In the genomic region with DNA sequence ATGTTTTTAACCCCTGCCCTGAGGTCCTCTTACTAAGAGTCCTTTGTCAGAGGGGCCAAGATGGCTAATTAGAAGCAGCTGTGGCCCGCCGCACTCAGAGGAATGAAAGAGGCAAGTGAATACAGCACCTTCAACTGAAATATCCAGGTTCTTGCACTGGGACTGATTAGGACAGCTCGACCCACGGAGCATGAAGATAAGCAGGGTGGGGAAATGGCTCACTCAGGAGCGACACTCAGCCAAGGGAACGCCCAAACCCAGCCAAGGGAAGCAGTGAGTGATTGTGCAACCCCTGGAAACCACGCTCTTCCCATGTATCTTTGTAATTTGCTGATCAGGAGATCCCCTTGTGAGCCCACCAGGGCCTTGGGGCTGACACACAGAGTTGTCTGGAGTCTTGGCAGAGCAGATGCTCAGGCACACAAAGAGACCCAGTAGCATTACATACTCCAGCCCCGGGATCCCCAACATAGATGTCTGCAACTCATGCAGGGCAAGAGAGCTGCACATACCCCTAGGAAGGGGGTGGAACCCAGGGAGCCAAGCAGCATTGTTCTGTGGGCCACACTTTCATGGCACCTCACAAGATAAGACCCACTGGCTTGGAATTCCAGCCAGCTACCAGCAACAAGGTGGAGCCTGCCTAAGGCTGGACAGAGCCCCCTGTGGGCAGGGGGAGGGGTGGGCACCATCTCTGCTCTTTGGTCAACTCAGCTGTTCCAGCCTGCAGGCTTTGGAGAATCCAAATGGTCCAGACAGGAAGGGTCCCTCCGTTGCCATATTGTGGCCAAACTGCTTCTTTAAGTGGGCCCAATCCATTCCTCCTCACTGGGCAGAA, we compare ENCODE assay signal across 1 cellular context.
TF ChIP-seq lines count a peak whose summit lies in the region.

No MANE protein-coding gene starts in this region.

TF ChIP-seq in K562, 482 proteins besides CTCF, POLR2A, EP300 and RAD21 (continued from another document):
- TF ChIP-seq BRD9 (IDR thresholded peaks at IDR 0.05; ENCODE audit: low read depth, partially characterized antibody) (no peak), PHB2 (IDR thresholded peaks at IDR 0.05; ENCODE audit: low read depth) (0 out of 2 replicates have a peak, but pooled peaks have one; percentile 9), NFE2L1 (tag; IDR thresholded peaks at IDR 0.05; ENCODE audit: borderline replicate concordance, low read depth) (no peak), FOXK1 (CRISPR knock-in tag; IDR thresholded peaks at IDR 0.05; ENCODE audit: borderline replicate concordance) (no peak), BRCA1 (IDR thresholded peaks at IDR 0.05) (no peak), BRCA1 (CRISPR knock-in tag; IDR thresholded peaks at IDR 0.05) (no peak), ZNF134 (CRISPR knock-in tag; conservative IDR thresholded peaks at IDR 0.05) (peak; percentile 41; the same call in 1 of the 2 replicates), TAF1 (IDR thresholded peaks at IDR 0.05; ENCODE audit: control insufficient read depth, extremely low read depth, insufficient read depth, low read length, severe bottlenecking) (no peak), YBX1 (IDR thresholded peaks at IDR 0.05) (no peak), ZNF212 (CRISPR knock-in tag; IDR thresholded peaks at IDR 0.05) (no peak), CEBPG (CRISPR knock-in tag; IDR thresholded peaks at IDR 0.05) (peak; percentile 93), CEBPG (tag; conservative IDR thresholded peaks at IDR 0.05 in 1 of 2, IDR thresholded peaks at IDR 0.05 in 1 of 2) (peak; percentile 91 to 94), KLF1 (tag; IDR thresholded peaks at IDR 0.05) (peak; percentile 80; the same call in 1 of the 2 replicates), DIDO1 (tag; IDR thresholded peaks at IDR 0.05; ENCODE audit: low read depth) (no peak), FOXK2 (conservative IDR thresholded peaks at IDR 0.05 in 1 of 2, IDR thresholded peaks at IDR 0.05 in 1 of 2; ENCODE audit: low read depth in 2 of 2) (no peak), TAL1 (IDR thresholded peaks at IDR 0.05) (peak; percentile 88), HCFC1 (IDR thresholded peaks at IDR 0.05; ENCODE audit: low read depth, low read length) (no peak), ZNF785 (CRISPR knock-in tag; IDR thresholded peaks at IDR 0.05) (no peak), C11orf30 (IDR thresholded peaks at IDR 0.05; ENCODE audit: low read depth) (peak; percentile 13; the same call in 1 of the 2 replicates), TEAD2 (tag; IDR thresholded peaks at IDR 0.05) (no peak), GATAD2B (IDR thresholded peaks at IDR 0.05; ENCODE audit: borderline replicate concordance) (peak; percentile 61), NFIC (IDR thresholded peaks at IDR 0.05) (peak; percentile 68), YY1 (IDR thresholded peaks at IDR 0.05; ENCODE audit: borderline replicate concordance in 1 of 3, control insufficient read depth in 1 of 3, extremely low read depth in 1 of 3, insufficient read depth in 3 of 3, insufficient read length in 1 of 3, insufficient replicate concordance in 2 of 3, low read depth in 1 of 3, low read length in 2 of 3) (peak in 1 of 3 experiments; percentile 44), SMARCC2 (IDR thresholded peaks at IDR 0.05; ENCODE audit: low read depth) (peak; percentile 55; the same call in 1 of the 2 replicates), DPF2 (IDR thresholded peaks at IDR 0.05) (peak; percentile 90), HDAC2 (IDR thresholded peaks at IDR 0.05) (peak; percentile 46; the same call in 1 of the 2 replicates), POLR2AphosphoS5 (IDR thresholded peaks at IDR 0.05; ENCODE audit: control insufficient read depth, insufficient read depth, low read depth, low read length) (peak; percentile 83), CCNT2 (IDR thresholded peaks at IDR 0.05; ENCODE audit: borderline replicate concordance, extremely low read depth, insufficient read length, low read depth, low read length) (peak; percentile 39), ARID1B (IDR thresholded peaks at IDR 0.05) (peak; percentile 92), CBFA2T3 (IDR thresholded peaks at IDR 0.05) (peak; percentile 94)
- TF ChIP-seq, protein P1, sequence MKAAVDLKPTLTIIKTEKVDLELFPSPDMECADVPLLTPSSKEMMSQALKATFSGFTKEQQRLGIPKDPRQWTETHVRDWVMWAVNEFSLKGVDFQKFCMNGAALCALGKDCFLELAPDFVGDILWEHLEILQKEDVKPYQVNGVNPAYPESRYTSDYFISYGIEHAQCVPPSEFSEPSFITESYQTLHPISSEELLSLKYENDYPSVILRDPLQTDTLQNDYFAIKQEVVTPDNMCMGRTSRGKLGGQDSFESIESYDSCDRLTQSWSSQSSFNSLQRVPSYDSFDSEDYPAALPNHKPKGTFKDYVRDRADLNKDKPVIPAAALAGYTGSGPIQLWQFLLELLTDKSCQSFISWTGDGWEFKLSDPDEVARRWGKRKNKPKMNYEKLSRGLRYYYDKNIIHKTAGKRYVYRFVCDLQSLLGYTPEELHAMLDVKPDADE (conservative IDR thresholded peaks at IDR 0.05; ENCODE audit: control insufficient read depth, low read depth, low read length) = no peak
- TF ChIP-seq, protein P2, sequence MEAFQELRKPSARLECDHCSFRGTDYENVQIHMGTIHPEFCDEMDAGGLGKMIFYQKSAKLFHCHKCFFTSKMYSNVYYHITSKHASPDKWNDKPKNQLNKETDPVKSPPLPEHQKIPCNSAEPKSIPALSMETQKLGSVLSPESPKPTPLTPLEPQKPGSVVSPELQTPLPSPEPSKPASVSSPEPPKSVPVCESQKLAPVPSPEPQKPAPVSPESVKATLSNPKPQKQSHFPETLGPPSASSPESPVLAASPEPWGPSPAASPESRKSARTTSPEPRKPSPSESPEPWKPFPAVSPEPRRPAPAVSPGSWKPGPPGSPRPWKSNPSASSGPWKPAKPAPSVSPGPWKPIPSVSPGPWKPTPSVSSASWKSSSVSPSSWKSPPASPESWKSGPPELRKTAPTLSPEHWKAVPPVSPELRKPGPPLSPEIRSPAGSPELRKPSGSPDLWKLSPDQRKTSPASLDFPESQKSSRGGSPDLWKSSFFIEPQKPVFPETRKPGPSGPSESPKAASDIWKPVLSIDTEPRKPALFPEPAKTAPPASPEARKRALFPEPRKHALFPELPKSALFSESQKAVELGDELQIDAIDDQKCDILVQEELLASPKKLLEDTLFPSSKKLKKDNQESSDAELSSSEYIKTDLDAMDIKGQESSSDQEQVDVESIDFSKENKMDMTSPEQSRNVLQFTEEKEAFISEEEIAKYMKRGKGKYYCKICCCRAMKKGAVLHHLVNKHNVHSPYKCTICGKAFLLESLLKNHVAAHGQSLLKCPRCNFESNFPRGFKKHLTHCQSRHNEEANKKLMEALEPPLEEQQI (IDR thresholded peaks at IDR 0.05) = peak; percentile 49; the same call in 1 of the 2 replicates
- TF ChIP-seq, protein P3, sequence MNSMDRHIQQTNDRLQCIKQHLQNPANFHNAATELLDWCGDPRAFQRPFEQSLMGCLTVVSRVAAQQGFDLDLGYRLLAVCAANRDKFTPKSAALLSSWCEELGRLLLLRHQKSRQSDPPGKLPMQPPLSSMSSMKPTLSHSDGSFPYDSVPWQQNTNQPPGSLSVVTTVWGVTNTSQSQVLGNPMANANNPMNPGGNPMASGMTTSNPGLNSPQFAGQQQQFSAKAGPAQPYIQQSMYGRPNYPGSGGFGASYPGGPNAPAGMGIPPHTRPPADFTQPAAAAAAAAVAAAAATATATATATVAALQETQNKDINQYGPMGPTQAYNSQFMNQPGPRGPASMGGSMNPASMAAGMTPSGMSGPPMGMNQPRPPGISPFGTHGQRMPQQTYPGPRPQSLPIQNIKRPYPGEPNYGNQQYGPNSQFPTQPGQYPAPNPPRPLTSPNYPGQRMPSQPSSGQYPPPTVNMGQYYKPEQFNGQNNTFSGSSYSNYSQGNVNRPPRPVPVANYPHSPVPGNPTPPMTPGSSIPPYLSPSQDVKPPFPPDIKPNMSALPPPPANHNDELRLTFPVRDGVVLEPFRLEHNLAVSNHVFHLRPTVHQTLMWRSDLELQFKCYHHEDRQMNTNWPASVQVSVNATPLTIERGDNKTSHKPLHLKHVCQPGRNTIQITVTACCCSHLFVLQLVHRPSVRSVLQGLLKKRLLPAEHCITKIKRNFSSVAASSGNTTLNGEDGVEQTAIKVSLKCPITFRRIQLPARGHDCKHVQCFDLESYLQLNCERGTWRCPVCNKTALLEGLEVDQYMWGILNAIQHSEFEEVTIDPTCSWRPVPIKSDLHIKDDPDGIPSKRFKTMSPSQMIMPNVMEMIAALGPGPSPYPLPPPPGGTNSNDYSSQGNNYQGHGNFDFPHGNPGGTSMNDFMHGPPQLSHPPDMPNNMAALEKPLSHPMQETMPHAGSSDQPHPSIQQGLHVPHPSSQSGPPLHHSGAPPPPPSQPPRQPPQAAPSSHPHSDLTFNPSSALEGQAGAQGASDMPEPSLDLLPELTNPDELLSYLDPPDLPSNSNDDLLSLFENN (IDR thresholded peaks at IDR 0.05; ENCODE audit: low read depth in 2 of 2, low read length in 2 of 2) = no peak; a peak in 1 of 4 replicates
- TF ChIP-seq, protein P4, sequence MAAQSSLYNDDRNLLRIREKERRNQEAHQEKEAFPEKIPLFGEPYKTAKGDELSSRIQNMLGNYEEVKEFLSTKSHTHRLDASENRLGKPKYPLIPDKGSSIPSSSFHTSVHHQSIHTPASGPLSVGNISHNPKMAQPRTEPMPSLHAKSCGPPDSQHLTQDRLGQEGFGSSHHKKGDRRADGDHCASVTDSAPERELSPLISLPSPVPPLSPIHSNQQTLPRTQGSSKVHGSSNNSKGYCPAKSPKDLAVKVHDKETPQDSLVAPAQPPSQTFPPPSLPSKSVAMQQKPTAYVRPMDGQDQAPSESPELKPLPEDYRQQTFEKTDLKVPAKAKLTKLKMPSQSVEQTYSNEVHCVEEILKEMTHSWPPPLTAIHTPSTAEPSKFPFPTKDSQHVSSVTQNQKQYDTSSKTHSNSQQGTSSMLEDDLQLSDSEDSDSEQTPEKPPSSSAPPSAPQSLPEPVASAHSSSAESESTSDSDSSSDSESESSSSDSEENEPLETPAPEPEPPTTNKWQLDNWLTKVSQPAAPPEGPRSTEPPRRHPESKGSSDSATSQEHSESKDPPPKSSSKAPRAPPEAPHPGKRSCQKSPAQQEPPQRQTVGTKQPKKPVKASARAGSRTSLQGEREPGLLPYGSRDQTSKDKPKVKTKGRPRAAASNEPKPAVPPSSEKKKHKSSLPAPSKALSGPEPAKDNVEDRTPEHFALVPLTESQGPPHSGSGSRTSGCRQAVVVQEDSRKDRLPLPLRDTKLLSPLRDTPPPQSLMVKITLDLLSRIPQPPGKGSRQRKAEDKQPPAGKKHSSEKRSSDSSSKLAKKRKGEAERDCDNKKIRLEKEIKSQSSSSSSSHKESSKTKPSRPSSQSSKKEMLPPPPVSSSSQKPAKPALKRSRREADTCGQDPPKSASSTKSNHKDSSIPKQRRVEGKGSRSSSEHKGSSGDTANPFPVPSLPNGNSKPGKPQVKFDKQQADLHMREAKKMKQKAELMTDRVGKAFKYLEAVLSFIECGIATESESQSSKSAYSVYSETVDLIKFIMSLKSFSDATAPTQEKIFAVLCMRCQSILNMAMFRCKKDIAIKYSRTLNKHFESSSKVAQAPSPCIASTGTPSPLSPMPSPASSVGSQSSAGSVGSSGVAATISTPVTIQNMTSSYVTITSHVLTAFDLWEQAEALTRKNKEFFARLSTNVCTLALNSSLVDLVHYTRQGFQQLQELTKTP (IDR thresholded peaks at IDR 0.05; ENCODE audit: low read depth in 1 of 2, partially characterized antibody in 2 of 2) = no peak
